Comparison of ENCODE assay signal across 1 cellular context in the genomic region with DNA sequence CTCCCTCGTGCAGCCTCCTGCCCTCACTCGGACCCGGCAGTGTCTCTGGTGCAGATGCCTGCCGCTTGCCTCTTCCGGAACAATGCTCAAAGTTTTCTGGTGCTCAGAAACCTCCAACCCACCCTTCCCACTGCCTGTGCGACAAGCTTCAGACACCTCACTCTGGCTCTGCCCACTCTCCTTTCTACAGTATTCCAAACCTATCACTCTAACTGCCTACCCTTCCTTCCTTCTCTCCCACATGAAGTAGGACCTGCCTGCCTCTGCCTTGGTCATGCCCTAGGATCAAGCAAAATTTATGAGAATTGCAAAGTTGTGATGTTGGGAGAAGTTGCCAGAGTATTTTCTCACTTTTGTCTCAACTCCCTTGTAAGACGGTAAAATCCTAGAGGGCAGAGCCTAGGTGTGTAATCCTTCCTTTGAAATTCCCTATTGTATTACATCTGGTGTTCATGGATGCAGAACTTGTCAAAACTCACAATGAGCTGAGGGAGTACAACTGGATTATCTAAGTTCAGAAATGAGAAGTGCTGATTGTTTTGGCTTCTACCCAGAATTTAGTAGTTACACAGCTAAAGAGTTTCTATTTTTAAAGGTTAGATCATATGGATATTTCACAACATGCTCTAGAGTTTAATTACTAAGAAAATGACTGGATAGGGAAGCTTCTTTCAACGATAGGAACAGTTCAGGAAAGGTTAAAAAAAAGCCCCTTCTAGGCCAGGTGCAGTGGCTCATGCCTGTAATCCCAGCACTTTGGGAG.
TF ChIP-seq lines count a peak whose summit lies in the region.

No MANE protein-coding gene starts in this region.

TF ChIP-seq in K562, 482 proteins besides CTCF, POLR2A, EP300 and RAD21:
- TF ChIP-seq CEBPB (tag; IDR thresholded peaks at IDR 0.05) = peak; percentile 72
- TF ChIP-seq CEBPG (CRISPR knock-in tag; IDR thresholded peaks at IDR 0.05) = no peak
- peak; percentile 26 to 41; a peak in 2 of 4 replicates for TF ChIP-seq CEBPG (tag; conservative IDR thresholded peaks at IDR 0.05 in 1 of 2, IDR thresholded peaks at IDR 0.05 in 1 of 2)
- TF ChIP-seq, protein P1, sequence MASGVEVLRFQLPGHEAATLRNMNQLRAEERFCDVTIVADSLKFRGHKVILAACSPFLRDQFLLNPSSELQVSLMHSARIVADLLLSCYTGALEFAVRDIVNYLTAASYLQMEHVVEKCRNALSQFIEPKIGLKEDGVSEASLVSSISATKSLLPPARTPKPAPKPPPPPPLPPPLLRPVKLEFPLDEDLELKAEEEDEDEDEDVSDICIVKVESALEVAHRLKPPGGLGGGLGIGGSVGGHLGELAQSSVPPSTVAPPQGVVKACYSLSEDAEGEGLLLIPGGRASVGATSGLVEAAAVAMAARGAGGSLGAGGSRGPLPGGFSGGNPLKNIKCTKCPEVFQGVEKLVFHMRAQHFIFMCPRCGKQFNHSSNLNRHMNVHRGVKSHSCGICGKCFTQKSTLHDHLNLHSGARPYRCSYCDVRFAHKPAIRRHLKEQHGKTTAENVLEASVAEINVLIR (CRISPR knock-in tag; IDR thresholded peaks at IDR 0.05) = no peak
- TF ChIP-seq NFIC (IDR thresholded peaks at IDR 0.05) = peak; percentile 39; the same call in 1 of the 2 replicates
- TF ChIP-seq ZNF121 (CRISPR knock-in tag; conservative IDR thresholded peaks at IDR 0.05) = no peak
